8 cellular contexts compared by ENCODE assay signal in genomic region chrX:107978707-107979307, GRCh38. TPM values are rescaled to one million over a fixed set of nuclear protein-coding genes. Genes with fewer than 3 reads are reported as not detected.
DNase-seq lines count a peak whose midpoint lies in the region; ATAC-seq and TF ChIP-seq lines count a peak whose summit lies in the region.

No MANE protein-coding gene starts in this region.

- no peak overlapping the region for H2BK20ac ChIP-seq in H9 (ENCODE audit: low read depth, low read length, poor library complexity, severe bottlenecking)

- no peak overlapping the region for H3K9ac ChIP-seq in H9 (ENCODE audit: extremely low read depth, insufficient read length, low read length)

- WGBS in H9 (ENCODE audit: extremely low coverage, insufficient read length, low lambda C conversion rate), result no CpG with 5 or more reads among the region's 3 CpGs

- H3K9me3 ChIP-seq in H9 (ENCODE audit: control insufficient read depth, low read depth, low read length), result peaks cover 5% of the 10 kb centered on the region

- H2BK120ac ChIP-seq in H9 (ENCODE audit: low read depth, low read length, poor library complexity, severe bottlenecking), result no peak overlapping the region

- H3K4me3 Mint-ChIP-seq in H9, result peak overlapping the region in 1 of 2 experiments; percentile 54; a peak in 3 of 5 replicates
- H3K4me3 Mint-ChIP-seq in effector memory CD8-positive, alpha-beta T cell, result no peak overlapping the region

- H2BK12ac ChIP-seq in H9 (ENCODE audit: insufficient read length, low read depth, low read length), result no peak overlapping the region

- no peak overlapping the region for H3T11ph ChIP-seq in H9 (ENCODE audit: low read length)

- no peak overlapping the region for H3K18ac ChIP-seq in H9 (ENCODE audit: insufficient read length, low read depth, low read length)

- peaks cover 12 to 32% of the 10 kb centered on the region in 2 experiments for H3K4me1 Mint-ChIP-seq in H9
- peaks cover 0 to 2% of the 10 kb centered on the region in 2 donors for H3K4me1 Mint-ChIP-seq in effector memory CD8-positive, alpha-beta T cell (ENCODE audit: low read depth in 2 of 2)

- H3K27ac ChIP-seq in H9 (ENCODE audit: insufficient read length, low read depth, low read length) (no peak overlapping the region), VCaP (no peak overlapping the region)

- H2AK5ac ChIP-seq in H9 (ENCODE audit: insufficient read length, low read length), result no peak overlapping the region

- no peaks in the 10 kb centered on the region for H3K27me3 Mint-ChIP-seq in H9 (ENCODE audit: low read depth)
- peaks cover 0 to 9% of the 10 kb centered on the region in 2 donors for H3K27me3 Mint-ChIP-seq in effector memory CD8-positive, alpha-beta T cell

- H3K23ac ChIP-seq in H9 (ENCODE audit: insufficient read length, low read depth, low read length), result no peak overlapping the region

- TF ChIP-seq CTCF in AG10803 (conservative IDR thresholded peaks at IDR 0.05; ENCODE audit: low read length) (peak; percentile 61), H9 (conservative IDR thresholded peaks at IDR 0.05) (peak; percentile 67), VCaP (conservative IDR thresholded peaks at IDR 0.05) (peak; percentile 66)

- no peaks in the 10 kb centered on the region for H3K23me2 ChIP-seq in H9 (ENCODE audit: insufficient read length, low read depth, low read length, poor library complexity, severe bottlenecking)

- no peak overlapping the region for H2BK5ac ChIP-seq in H9 (ENCODE audit: insufficient read length, low read length)

- H3K14ac ChIP-seq in H9 (ENCODE audit: insufficient read depth, low read length), result no peak overlapping the region

- peaks cover 9% of the 10 kb centered on the region; the same call in 1 of the 2 replicates for H3K4me1 ChIP-seq in H9 (ENCODE audit: insufficient read depth, low read length)

- H3K4ac ChIP-seq in H9 (ENCODE audit: low read depth, low read length), result no peak overlapping the region

- no peak overlapping the region for H4K8ac ChIP-seq in H9 (replicated peaks; ENCODE audit: insufficient read length, low read depth, low read length)

- peaks cover 0 to 49% of the 10 kb centered on the region in 2 experiments; a peak in 2 of 5 replicates for H3K9me3 Mint-ChIP-seq in H9
- no peaks in the 10 kb centered on the region for H3K9me3 Mint-ChIP-seq in effector memory CD8-positive, alpha-beta T cell

- no peaks in the 10 kb centered on the region for H3K79me1 ChIP-seq in H9 (ENCODE audit: insufficient read depth, low read depth, low read length, poor library complexity, severe bottlenecking)

- H4K5ac ChIP-seq in H9 (ENCODE audit: insufficient read length, low read depth, low read length), result no peak overlapping the region

- ATAC-seq in HG02938 (IDR thresholded peaks at IDR 0.05; ENCODE audit: unreplicated experiment), result no peak
- no peak for ATAC-seq in effector memory CD8-positive, alpha-beta T cell (replicated peaks)

- no peak overlapping the region for H2BK15ac ChIP-seq in H9 (ENCODE audit: low read depth, low read length)

- peaks cover 0 to 34% (median 12%) of the 10 kb centered on the region in 3 experiments; a peak in 4 of 7 replicates for H3K36me3 Mint-ChIP-seq in H9 (ENCODE audit: insufficient read depth in 1 of 3, low read depth in 3 of 3)
- no peaks in the 10 kb centered on the region for H3K36me3 Mint-ChIP-seq in effector memory CD8-positive, alpha-beta T cell (ENCODE audit: insufficient read depth)

- no peaks in the 10 kb centered on the region for H3K79me2 ChIP-seq in H9 (ENCODE audit: insufficient read depth, low read length)

- H3K4me3 ChIP-seq in AG10803 (ENCODE audit: low read length), result no peak overlapping the region

- H2AFZ ChIP-seq in H9 (ENCODE audit: low read length), result no peak overlapping the region

- H3K27ac Mint-ChIP-seq in H9, result peak overlapping the region; percentile 86 to 92 (median 92)
- no peak overlapping the region for H3K27ac Mint-ChIP-seq in effector memory CD8-positive, alpha-beta T cell

- H4K20me1 ChIP-seq in H9 (ENCODE audit: control insufficient read depth, insufficient read depth, insufficient read length), result no peaks in the 10 kb centered on the region

- H3K4me2 ChIP-seq in H9 (ENCODE audit: insufficient read depth, insufficient read length, low read length), result no peak overlapping the region

- H3K56ac ChIP-seq in H9 (ENCODE audit: insufficient read length, low read depth, low read length), result no peak overlapping the region

- DNase-seq in AG10803 (ENCODE audit: low read depth) (peak; percentile 36), H9 (peak; percentile 40), iris pigment epithelial cell (ENCODE audit: low read depth) (peak; percentile 46), midbrain (lab: John Stamatoyannopoulos, UW) (no peak), T-helper 1 cell (no peak)
- DNase-seq in effector memory CD8-positive, alpha-beta T cell, result no peak

- H4K91ac ChIP-seq in H9 (ENCODE audit: insufficient read length, low read depth, low read length), result no peak overlapping the region

- H3K27me3 ChIP-seq in H9 (ENCODE audit: insufficient read depth, low read length), result no peaks in the 10 kb centered on the region

RNA-seq across cellular contexts. Expression of gene TEX13B, which starts 3.4 kb away (rescaled TPM):
- total RNA-seq in H9 (2021), result 0.18 and 0.42 TPM in 2 replicates

Comparison
In these comparisons a context has a peak if more than half of its experiments do, and no peak if none do; other contexts are left out.
1. DNase-seq: peak in AG10803 (single experiment), H9 (single experiment) and iris pigment epithelial cell (single experiment); none in midbrain (single experiment), T-helper 1 cell (0 of 5) and effector memory CD8-positive, alpha-beta T cell (0 of 3).
2. H3K27ac Mint-ChIP-seq: peak in H9 (3 of 3); none in effector memory CD8-positive, alpha-beta T cell (0 of 2).
3. Peak in every context shown above with its lines, with median percentiles within 50 percentile points of each other: CTCF ChIP-seq.